ENCODE assay signal across 1 cellular context in the genomic region with DNA sequence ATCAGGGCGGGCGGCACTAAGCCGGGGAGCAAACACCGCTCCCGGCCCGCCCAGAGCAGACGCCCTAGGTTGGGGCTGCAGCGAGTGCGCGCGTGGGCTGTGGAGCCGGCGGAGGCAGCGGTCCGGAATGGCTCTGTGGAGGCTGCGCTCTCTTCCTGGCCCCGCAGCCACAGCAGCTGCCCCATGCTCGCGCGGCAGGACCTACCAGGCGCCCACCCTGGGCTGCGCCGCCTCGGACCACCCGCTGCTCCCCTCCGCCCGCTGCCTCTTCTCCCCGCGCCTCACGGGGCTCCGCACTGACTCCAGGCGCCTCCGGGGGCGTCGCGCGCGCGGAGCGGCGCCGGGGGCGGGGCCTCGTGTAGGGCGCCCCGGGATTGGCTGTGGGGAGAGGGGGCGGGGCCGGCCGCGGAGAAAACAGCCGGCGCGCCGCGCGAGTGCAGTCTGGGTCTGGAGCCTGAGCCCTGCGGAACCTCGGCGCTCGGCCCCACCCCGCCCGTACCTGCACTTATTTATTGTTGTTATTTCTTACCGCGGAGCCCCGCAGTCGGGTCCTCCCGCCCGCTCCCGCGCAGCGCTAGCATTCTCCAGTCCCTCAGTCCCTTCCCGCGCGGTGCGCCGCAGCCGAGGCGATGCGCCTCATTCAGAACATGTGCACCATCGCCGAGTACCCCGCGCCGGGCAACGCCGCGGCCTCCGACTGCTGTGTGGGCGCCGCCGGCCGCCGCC.
TF ChIP-seq lines count a peak whose summit lies in the region.

A gene with protein sequence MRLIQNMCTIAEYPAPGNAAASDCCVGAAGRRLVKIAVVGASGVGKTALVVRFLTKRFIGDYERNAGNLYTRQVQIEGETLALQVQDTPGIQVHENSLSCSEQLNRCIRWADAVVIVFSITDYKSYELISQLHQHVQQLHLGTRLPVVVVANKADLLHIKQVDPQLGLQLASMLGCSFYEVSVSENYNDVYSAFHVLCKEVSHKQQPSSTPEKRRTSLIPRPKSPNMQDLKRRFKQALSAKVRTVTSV (plus strand): TSS at position 439 of the 726 bp plus-strand sequence. CDS start 191 bp downstream, at position 630.

TF ChIP-seq in HepG2, 621 proteins besides CTCF, POLR2A, EP300 and RAD21 (continued from another document and continues in another):
- TF ChIP-seq, protein P1, sequence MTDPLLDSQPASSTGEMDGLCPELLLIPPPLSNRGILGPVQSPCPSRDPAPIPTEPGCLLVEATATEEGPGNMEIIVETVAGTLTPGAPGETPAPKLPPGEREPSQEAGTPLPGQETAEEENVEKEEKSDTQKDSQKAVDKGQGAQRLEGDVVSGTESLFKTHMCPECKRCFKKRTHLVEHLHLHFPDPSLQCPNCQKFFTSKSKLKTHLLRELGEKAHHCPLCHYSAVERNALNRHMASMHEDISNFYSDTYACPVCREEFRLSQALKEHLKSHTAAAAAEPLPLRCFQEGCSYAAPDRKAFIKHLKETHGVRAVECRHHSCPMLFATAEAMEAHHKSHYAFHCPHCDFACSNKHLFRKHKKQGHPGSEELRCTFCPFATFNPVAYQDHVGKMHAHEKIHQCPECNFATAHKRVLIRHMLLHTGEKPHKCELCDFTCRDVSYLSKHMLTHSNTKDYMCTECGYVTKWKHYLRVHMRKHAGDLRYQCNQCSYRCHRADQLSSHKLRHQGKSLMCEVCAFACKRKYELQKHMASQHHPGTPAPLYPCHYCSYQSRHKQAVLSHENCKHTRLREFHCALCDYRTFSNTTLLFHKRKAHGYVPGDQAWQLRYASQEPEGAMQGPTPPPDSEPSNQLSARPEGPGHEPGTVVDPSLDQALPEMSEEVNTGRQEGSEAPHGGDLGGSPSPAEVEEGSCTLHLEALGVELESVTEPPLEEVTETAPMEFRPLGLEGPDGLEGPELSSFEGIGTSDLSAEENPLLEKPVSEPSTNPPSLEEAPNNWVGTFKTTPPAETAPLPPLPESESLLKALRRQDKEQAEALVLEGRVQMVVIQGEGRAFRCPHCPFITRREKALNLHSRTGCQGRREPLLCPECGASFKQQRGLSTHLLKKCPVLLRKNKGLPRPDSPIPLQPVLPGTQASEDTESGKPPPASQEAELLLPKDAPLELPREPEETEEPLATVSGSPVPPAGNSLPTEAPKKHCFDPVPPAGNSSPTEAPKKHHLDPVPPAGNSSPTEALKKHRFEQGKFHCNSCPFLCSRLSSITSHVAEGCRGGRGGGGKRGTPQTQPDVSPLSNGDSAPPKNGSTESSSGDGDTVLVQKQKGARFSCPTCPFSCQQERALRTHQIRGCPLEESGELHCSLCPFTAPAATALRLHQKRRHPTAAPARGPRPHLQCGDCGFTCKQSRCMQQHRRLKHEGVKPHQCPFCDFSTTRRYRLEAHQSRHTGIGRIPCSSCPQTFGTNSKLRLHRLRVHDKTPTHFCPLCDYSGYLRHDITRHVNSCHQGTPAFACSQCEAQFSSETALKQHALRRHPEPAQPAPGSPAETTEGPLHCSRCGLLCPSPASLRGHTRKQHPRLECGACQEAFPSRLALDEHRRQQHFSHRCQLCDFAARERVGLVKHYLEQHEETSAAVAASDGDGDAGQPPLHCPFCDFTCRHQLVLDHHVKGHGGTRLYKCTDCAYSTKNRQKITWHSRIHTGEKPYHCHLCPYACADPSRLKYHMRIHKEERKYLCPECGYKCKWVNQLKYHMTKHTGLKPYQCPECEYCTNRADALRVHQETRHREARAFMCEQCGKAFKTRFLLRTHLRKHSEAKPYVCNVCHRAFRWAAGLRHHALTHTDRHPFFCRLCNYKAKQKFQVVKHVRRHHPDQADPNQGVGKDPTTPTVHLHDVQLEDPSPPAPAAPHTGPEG (CRISPR knock-in tag; IDR thresholded peaks at IDR 0.05): no peak
- TF ChIP-seq RARA (CRISPR knock-in tag; IDR thresholded peaks at IDR 0.05): no peak
- TF ChIP-seq, protein P2, sequence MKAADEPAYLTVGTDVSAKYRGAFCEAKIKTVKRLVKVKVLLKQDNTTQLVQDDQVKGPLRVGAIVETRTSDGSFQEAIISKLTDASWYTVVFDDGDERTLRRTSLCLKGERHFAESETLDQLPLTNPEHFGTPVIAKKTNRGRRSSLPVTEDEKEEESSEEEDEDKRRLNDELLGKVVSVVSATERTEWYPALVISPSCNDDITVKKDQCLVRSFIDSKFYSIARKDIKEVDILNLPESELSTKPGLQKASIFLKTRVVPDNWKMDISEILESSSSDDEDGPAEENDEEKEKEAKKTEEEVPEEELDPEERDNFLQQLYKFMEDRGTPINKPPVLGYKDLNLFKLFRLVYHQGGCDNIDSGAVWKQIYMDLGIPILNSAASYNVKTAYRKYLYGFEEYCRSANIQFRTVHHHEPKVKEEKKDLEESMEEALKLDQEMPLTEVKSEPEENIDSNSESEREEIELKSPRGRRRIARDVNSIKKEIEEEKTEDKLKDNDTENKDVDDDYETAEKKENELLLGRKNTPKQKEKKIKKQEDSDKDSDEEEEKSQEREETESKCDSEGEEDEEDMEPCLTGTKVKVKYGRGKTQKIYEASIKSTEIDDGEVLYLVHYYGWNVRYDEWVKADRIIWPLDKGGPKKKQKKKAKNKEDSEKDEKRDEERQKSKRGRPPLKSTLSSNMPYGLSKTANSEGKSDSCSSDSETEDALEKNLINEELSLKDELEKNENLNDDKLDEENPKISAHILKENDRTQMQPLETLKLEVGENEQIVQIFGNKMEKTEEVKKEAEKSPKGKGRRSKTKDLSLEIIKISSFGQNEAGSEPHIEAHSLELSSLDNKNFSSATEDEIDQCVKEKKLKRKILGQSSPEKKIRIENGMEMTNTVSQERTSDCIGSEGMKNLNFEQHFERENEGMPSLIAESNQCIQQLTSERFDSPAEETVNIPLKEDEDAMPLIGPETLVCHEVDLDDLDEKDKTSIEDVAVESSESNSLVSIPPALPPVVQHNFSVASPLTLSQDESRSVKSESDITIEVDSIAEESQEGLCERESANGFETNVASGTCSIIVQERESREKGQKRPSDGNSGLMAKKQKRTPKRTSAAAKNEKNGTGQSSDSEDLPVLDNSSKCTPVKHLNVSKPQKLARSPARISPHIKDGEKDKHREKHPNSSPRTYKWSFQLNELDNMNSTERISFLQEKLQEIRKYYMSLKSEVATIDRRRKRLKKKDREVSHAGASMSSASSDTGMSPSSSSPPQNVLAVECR (CRISPR knock-in tag; IDR thresholded peaks at IDR 0.05; ENCODE audit: borderline replicate concordance): peak; percentile 26; the same call in 1 of the 2 replicates
- TF ChIP-seq GABPA (IDR thresholded peaks at IDR 0.05; ENCODE audit: low read depth, low read length): 0 out of 2 replicates have a peak, but pooled peaks have one; percentile 7
- TF ChIP-seq GABPA (CRISPR knock-in tag; IDR thresholded peaks at IDR 0.05; ENCODE audit: low read depth): no peak
- TF ChIP-seq, protein P3, sequence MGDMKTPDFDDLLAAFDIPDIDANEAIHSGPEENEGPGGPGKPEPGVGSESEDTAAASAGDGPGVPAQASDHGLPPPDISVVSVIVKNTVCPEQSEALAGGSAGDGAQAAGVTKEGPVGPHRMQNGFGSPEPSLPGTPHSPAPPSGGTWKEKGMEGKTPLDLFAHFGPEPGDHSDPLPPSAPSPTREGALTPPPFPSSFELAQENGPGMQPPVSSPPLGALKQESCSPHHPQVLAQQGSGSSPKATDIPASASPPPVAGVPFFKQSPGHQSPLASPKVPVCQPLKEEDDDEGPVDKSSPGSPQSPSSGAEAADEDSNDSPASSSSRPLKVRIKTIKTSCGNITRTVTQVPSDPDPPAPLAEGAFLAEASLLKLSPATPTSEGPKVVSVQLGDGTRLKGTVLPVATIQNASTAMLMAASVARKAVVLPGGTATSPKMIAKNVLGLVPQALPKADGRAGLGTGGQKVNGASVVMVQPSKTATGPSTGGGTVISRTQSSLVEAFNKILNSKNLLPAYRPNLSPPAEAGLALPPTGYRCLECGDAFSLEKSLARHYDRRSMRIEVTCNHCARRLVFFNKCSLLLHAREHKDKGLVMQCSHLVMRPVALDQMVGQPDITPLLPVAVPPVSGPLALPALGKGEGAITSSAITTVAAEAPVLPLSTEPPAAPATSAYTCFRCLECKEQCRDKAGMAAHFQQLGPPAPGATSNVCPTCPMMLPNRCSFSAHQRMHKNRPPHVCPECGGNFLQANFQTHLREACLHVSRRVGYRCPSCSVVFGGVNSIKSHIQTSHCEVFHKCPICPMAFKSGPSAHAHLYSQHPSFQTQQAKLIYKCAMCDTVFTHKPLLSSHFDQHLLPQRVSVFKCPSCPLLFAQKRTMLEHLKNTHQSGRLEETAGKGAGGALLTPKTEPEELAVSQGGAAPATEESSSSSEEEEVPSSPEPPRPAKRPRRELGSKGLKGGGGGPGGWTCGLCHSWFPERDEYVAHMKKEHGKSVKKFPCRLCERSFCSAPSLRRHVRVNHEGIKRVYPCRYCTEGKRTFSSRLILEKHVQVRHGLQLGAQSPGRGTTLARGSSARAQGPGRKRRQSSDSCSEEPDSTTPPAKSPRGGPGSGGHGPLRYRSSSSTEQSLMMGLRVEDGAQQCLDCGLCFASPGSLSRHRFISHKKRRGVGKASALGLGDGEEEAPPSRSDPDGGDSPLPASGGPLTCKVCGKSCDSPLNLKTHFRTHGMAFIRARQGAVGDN (CRISPR knock-in tag; IDR thresholded peaks at IDR 0.05): peak; percentile 53; the same call in 1 of the 2 replicates
- 0 out of 2 replicates have a peak, but pooled peaks have one; percentile 22 for TF ChIP-seq ZSCAN31 (CRISPR knock-in tag; IDR thresholded peaks at IDR 0.05; ENCODE audit: low read depth)
- TF ChIP-seq ZNF260 (CRISPR knock-in tag; IDR thresholded peaks at IDR 0.05; ENCODE audit: borderline replicate concordance, low read depth): no peak
- TF ChIP-seq, protein P4, sequence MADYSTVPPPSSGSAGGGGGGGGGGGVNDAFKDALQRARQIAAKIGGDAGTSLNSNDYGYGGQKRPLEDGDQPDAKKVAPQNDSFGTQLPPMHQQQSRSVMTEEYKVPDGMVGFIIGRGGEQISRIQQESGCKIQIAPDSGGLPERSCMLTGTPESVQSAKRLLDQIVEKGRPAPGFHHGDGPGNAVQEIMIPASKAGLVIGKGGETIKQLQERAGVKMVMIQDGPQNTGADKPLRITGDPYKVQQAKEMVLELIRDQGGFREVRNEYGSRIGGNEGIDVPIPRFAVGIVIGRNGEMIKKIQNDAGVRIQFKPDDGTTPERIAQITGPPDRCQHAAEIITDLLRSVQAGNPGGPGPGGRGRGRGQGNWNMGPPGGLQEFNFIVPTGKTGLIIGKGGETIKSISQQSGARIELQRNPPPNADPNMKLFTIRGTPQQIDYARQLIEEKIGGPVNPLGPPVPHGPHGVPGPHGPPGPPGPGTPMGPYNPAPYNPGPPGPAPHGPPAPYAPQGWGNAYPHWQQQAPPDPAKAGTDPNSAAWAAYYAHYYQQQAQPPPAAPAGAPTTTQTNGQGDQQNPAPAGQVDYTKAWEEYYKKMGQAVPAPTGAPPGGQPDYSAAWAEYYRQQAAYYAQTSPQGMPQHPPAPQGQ (CRISPR knock-in tag; IDR thresholded peaks at IDR 0.05; ENCODE audit: borderline replicate concordance): no peak
- TF ChIP-seq ZNF546 (CRISPR knock-in tag; conservative IDR thresholded peaks at IDR 0.05): no peak
- TF ChIP-seq SALL1 (CRISPR knock-in tag; IDR thresholded peaks at IDR 0.05): peak; percentile 4; the same call in 1 of the 2 replicates
- no peak for TF ChIP-seq TBP (CRISPR knock-in tag; IDR thresholded peaks at IDR 0.05)
- peak; percentile 38; the same call in 1 of the 2 replicates for TF ChIP-seq TFDP2 (CRISPR knock-in tag; IDR thresholded peaks at IDR 0.05)
- TF ChIP-seq, protein P5, sequence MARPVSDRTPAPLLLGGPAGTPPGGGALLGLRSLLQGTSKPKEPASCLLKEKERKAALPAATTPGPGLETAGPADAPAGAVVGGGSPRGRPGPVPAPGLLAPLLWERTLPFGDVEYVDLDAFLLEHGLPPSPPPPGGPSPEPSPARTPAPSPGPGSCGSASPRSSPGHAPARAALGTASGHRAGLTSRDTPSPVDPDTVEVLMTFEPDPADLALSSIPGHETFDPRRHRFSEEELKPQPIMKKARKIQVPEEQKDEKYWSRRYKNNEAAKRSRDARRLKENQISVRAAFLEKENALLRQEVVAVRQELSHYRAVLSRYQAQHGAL (CRISPR knock-in tag; IDR thresholded peaks at IDR 0.05; ENCODE audit: not compliant biosample characterization): no peak
- TF ChIP-seq, protein P6, sequence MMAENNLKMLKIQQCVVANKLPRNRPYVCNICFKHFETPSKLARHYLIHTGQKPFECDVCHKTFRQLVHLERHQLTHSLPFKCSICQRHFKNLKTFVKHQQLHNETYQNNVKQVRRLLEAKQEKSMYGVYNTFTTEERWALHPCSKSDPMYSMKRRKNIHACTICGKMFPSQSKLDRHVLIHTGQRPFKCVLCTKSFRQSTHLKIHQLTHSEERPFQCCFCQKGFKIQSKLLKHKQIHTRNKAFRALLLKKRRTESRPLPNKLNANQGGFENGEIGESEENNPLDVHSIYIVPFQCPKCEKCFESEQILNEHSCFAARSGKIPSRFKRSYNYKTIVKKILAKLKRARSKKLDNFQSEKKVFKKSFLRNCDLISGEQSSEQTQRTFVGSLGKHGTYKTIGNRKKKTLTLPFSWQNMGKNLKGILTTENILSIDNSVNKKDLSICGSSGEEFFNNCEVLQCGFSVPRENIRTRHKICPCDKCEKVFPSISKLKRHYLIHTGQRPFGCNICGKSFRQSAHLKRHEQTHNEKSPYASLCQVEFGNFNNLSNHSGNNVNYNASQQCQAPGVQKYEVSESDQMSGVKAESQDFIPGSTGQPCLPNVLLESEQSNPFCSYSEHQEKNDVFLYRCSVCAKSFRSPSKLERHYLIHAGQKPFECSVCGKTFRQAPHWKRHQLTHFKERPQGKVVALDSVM (CRISPR knock-in tag; IDR thresholded peaks at IDR 0.05): peak; percentile 42; the same call in 1 of the 2 replicates
- TF ChIP-seq ZC3H13 (CRISPR knock-in tag; IDR thresholded peaks at IDR 0.05): no peak
- TF ChIP-seq SALL2 (CRISPR knock-in tag; IDR thresholded peaks at IDR 0.05): 0 out of 2 replicates have a peak, but pooled peaks have one; percentile 35
- no peak for TF ChIP-seq NFATC3 (CRISPR knock-in tag; IDR thresholded peaks at IDR 0.05)
- 0 out of 2 replicates have a peak, but pooled peaks have one; percentile 29 for TF ChIP-seq RBFOX2 (IDR thresholded peaks at IDR 0.05; ENCODE audit: low read depth, low read length)
- no peak for TF ChIP-seq ZNF3 (CRISPR knock-in tag; IDR thresholded peaks at IDR 0.05)
- TF ChIP-seq ZMYM4 (CRISPR knock-in tag; IDR thresholded peaks at IDR 0.05): peak; percentile 66; the same call in 1 of the 2 replicates
- TF ChIP-seq ZNF768 (CRISPR knock-in tag; IDR thresholded peaks at IDR 0.05): 0 out of 2 replicates have a peak, but pooled peaks have one; percentile 27
- no peak for TF ChIP-seq MLLT10 (CRISPR knock-in tag; IDR thresholded peaks at IDR 0.05)
- TF ChIP-seq NFYB (CRISPR knock-in tag; IDR thresholded peaks at IDR 0.05): no peak
- peak; percentile 26; the same call in 1 of the 2 replicates for TF ChIP-seq KDM2A (CRISPR knock-in tag; IDR thresholded peaks at IDR 0.05; ENCODE audit: borderline replicate concordance, low read depth)
- peak; percentile 21; the same call in 1 of the 2 replicates for TF ChIP-seq GABPB1 (CRISPR knock-in tag; IDR thresholded peaks at IDR 0.05)
- peak; percentile 43 for TF ChIP-seq AGO2 (optimal IDR thresholded peaks at IDR 0.05; ENCODE audit: low read depth, low read length)
